10 cellular contexts compared by ENCODE assay signal in genomic region chr12:12559699-12560296, GRCh38. TPM values are rescaled to one million over a fixed set of nuclear protein-coding genes. Genes with fewer than 3 reads are reported as not detected.
DNase-seq lines count a peak whose midpoint lies in the region; ATAC-seq and TF ChIP-seq lines count a peak whose summit lies in the region.
"Had no signal": no experiment of that assay in that cellular context is flagged by ENCODE, and none has a peak within 500 bp of the region (broad histone marks: within the 10 kb centered on the region; RNA-seq: fewer than 3 reads in every experiment).

No MANE protein-coding gene starts in this region.

- DNase-seq in heart left ventricle (no peak), left cardiac atrium (no peak), adrenal gland (peak in 1 of 7 donors; percentile 28), lower lobe of right lung (no peak), upper lobe of left lung (no peak), middle frontal gyrus (ENCODE audit: extremely low spot score, low spot score) (no peak), Ammon's horn (ENCODE audit: low spot score) (no peak)
- DNase-seq: DMS153, naive B cell had no signal

- TF ChIP-seq EP300 in upper lobe of left lung (IDR thresholded peaks at IDR 0.05): no peak

- peaks cover 0 to 49% (median 33%) of the 10 kb centered on the region in 12 donors for H3K4me1 ChIP-seq in heart left ventricle
- peaks cover 15 to 37% of the 10 kb centered on the region in 2 donors for H3K4me1 ChIP-seq in adrenal gland (replicated peaks in 1 of 2)
- peaks cover 28% of the 10 kb centered on the region for H3K4me1 ChIP-seq in lower lobe of right lung
- H3K4me1 ChIP-seq in upper lobe of left lung: peaks cover 15 to 37% (median 21%) of the 10 kb centered on the region in 4 donors

- H3K4me3 ChIP-seq in heart left ventricle (peak overlapping the region in 8 of 12 donors; percentile 58 to 89 (median 76)), adrenal gland (peak overlapping the region in 3 of 4 donors; percentile 30 to 99 (median 64)), lower lobe of right lung (peak overlapping the region; percentile 69), upper lobe of left lung (peak overlapping the region in 3 of 4 donors; percentile 75 to 77 (median 77))

- H3K36me3 ChIP-seq in heart left ventricle (peaks cover 0 to 3% (median 0%) of the 10 kb centered on the region in 9 donors), adrenal gland (replicated peaks in 1 of 2) (no peaks in the 10 kb centered on the region), lower lobe of right lung (no peaks in the 10 kb centered on the region), upper lobe of left lung (no peaks in the 10 kb centered on the region)

- H3K27me3 ChIP-seq in heart left ventricle (no peaks in the 10 kb centered on the region), adrenal gland (no peaks in the 10 kb centered on the region), lower lobe of right lung (ENCODE audit: low read depth) (no peaks in the 10 kb centered on the region), upper lobe of left lung (no peaks in the 10 kb centered on the region)

- 18 to 21% (median 19%) methylated on average over 3 of the region's 3 CpGs for WGBS in heart left ventricle, 4 donors
- 25 to 38% (median 32%) methylated on average over 3 of the region's 3 CpGs for WGBS in adrenal gland, 4 donors
- 33 to 43% methylated on average over 3 of the region's 3 CpGs for WGBS in upper lobe of left lung, 2 donors

- H3K9me3 ChIP-seq in heart left ventricle: no peaks in the 10 kb centered on the region
- no peaks in the 10 kb centered on the region for H3K9me3 ChIP-seq in adrenal gland (replicated peaks in 1 of 3)
- no peaks in the 10 kb centered on the region for H3K9me3 ChIP-seq in lower lobe of right lung
- H3K9me3 ChIP-seq in upper lobe of left lung: no peaks in the 10 kb centered on the region

- ATAC-seq in heart left ventricle (no peak), left cardiac atrium (no peak), lower lobe of right lung (no peak), upper lobe of left lung (ENCODE audit: low FRiP score in 2 of 2) (no peak), HG03432 (IDR thresholded peaks at IDR 0.05; ENCODE audit: unreplicated experiment) (no peak)

- H3K27ac ChIP-seq in heart left ventricle: peak overlapping the region in 6 of 12 donors; percentile 97 to 99 (median 99)
- H3K27ac ChIP-seq in adrenal gland: peak overlapping the region; percentile 73 to 100 (median 98)
- H3K27ac ChIP-seq in lower lobe of right lung: peak overlapping the region; percentile 98
- peak overlapping the region in 3 of 4 donors; percentile 100 for H3K27ac ChIP-seq in upper lobe of left lung

- intact Hi-C loops in heart left ventricle (cut with DNase I): loop anchor here (2.0 to 10.0 kb wide), 14 partner anchors 52 to 228 kb away; partner anchors contain the start of genes CDKN1B (in 5 of the 10), CREBL2 (in 3 of the 10), GPR19 (in 3 of the 10) and APOLD1 (in 1 of the 10)
- intact Hi-C loops in left cardiac atrium (cut with DNase I): loop anchor here in 1 of 2 donors (5.0 to 10.0 kb wide), 2 partner anchors 52 to 145 kb away; no protein-coding TSS in a partner anchor
- intact Hi-C loops in adrenal gland (cut with DNase I): loop anchor here (5.0 to 10.0 kb wide), 3 partner anchors 138 to 185 kb away; partner anchors contain the start of gene GPR19 (in 1 of the 2)
- intact Hi-C loops in lower lobe of right lung (cut with DNase I): loop anchor here (10.0 kb wide), 1 partner anchor 185 kb away; no protein-coding TSS in a partner anchor

- TF ChIP-seq CTCF in heart left ventricle (IDR thresholded peaks at IDR 0.05) (no peak), adrenal gland (IDR thresholded peaks at IDR 0.05) (no peak), lower lobe of right lung (IDR thresholded peaks at IDR 0.05) (no peak), upper lobe of left lung (IDR thresholded peaks at IDR 0.05) (no peak)

- no peak for TF ChIP-seq POLR2A in heart left ventricle (IDR thresholded peaks at IDR 0.05)
- no peak for TF ChIP-seq POLR2A in adrenal gland (IDR thresholded peaks at IDR 0.05)
- TF ChIP-seq POLR2A in upper lobe of left lung (IDR thresholded peaks at IDR 0.05): peak in 1 of 4 donors; percentile 10

RNA-seq across cellular contexts. Expression of gene DUSP16, which starts 2.9 kb away (rescaled TPM):
- total RNA-seq in heart left ventricle: 10 to 100 TPM in 8 of 9 donors, 1 to 10 TPM in 1; 9.7 to 24.7 (median 15.5) TPM
- 10 to 100 TPM in 1 of 2 donors, 1 to 10 TPM in 1; 2.5 to 10.4 TPM for polyA plus RNA-seq in heart left ventricle
- 10 to 100 TPM; 11.5 to 17.3 TPM for total RNA-seq in left cardiac atrium
- 100 to 1,000 TPM in 5 of 8 donors, 10 to 100 TPM in 3; 36.4 to 374 (median 118) TPM for total RNA-seq in adrenal gland
- 100 to 1,000 TPM in 1 of 3 donors, 10 to 100 TPM in 2; 24.5 to 108 (median 32.2) TPM for polyA plus RNA-seq in adrenal gland
- 44.0 TPM for total RNA-seq in lower lobe of right lung
- total RNA-seq in upper lobe of left lung: 10 to 100 TPM; 23.7 to 51.6 (median 41.7) TPM

RNA-seq across cellular contexts. Expression of gene CREBL2, which starts 51.9 kb away (rescaled TPM):
- total RNA-seq in heart left ventricle: 10 to 100 TPM; 15.5 to 30.0 (median 19.9) TPM
- 10 to 100 TPM in 1 of 2 donors, 1 to 10 TPM in 1; 8.8 to 15.6 TPM for polyA plus RNA-seq in heart left ventricle
- 10 to 100 TPM; 20.4 to 21.0 TPM for total RNA-seq in left cardiac atrium
- total RNA-seq in adrenal gland: 100 to 1,000 TPM; 116 to 357 (median 151) TPM
- polyA plus RNA-seq in adrenal gland: 100 to 1,000 TPM in 1 of 3 donors, 10 to 100 TPM in 2; 41.5 to 307 (median 50.4) TPM
- 46.3 TPM for total RNA-seq in lower lobe of right lung
- total RNA-seq in upper lobe of left lung: 10 to 100 TPM; 40.1 to 74.2 (median 48.2) TPM
